In the genomic region with DNA sequence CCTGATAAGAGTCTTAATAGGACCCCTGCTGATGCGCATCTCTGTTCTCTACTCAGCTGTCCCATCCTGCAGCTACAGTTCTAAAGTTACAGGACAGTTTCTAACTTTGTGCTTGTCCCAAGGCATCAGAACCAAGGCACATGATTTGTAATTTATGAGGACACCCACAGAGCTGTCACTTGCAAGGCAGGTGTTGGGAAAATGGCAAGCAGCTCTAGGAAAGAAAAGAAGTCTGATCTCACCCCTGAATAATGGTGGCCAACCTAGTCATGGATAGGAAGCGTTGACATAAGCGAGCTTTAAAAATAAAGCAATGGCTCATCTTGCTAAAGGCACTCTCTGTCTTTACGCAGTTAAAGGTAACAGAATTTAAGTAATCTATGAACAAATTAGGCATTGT, we compare ENCODE assay signal across 21 cellular contexts.
A peak's percentile ranks its signal among the peaks of the same experiment; 100 is the strongest.
DNase-seq lines count a peak whose midpoint lies in the region; ATAC-seq and TF ChIP-seq lines count a peak whose summit lies in the region.
"Had no signal": no experiment of that assay in that cellular context is flagged by ENCODE, and none has a peak within 500 bp of the region (broad histone marks: within the 10 kb centered on the region; RNA-seq: fewer than 3 reads in every experiment).

No MANE protein-coding gene starts in this region.

- H3K27ac Mint-ChIP-seq in neural progenitor cell: no peak overlapping the region
- H3K27ac Mint-ChIP-seq in activated naive CD4-positive, alpha-beta T cell treated with anti-CD3 and anti-CD28 coated beads, Interleukin-2, amount 50 U/mL, for 72 hours: no peak overlapping the region
- H3K27ac Mint-ChIP-seq: B cell; CD4-positive, CD25-positive, alpha-beta regulatory T cell; CD8-positive, alpha-beta memory T cell; HFFc6 had no signal

- intact Hi-C loops in heart right ventricle (cut with DNase I) (no loop called here), left ventricle myocardium superior (cut with micrococcal nuclease) (no loop called here), head of caudate nucleus (cut with DNase I) (no loop called here)

- H3K9ac ChIP-seq in neural progenitor cell (no peak overlapping the region), skeletal muscle tissue (ENCODE audit: low read depth in 1 of 3, low read length in 3 of 3) (peak overlapping the region in 2 of 3 donors; percentile 26 to 52)
- H3K9ac ChIP-seq: BLaER1 treated with 17β-estradiol and CSF1 and Interleukin-3, amounts not matched to agents 10 nM and 100 nM had no signal

- H3F3A ChIP-seq in neural progenitor cell (ENCODE audit: low read depth): no peaks in the 10 kb centered on the region

- no peak overlapping the region for H3K4me2 ChIP-seq in neural progenitor cell

- TF ChIP-seq CTCF in heart right ventricle (IDR thresholded peaks at IDR 0.05) (no peak), neural progenitor cell (IDR thresholded peaks at IDR 0.05) (no peak)

- no peaks in the 10 kb centered on the region for H3K79me2 ChIP-seq in neural progenitor cell (ENCODE audit: low read depth)

- H3K9me3 ChIP-seq in heart right ventricle: no peaks in the 10 kb centered on the region
- H3K9me3 ChIP-seq in neural progenitor cell (ENCODE audit: low read depth): no peaks in the 10 kb centered on the region
- H3K9me3 ChIP-seq in skeletal muscle tissue (ENCODE audit: control insufficient read depth in 3 of 3, low read length in 3 of 3): no peaks in the 10 kb centered on the region
- H3K9me3 ChIP-seq: BLaER1 treated with 17β-estradiol and CSF1 and Interleukin-3, amounts not matched to agents 10 nM and 100 nM had no signal

- H3K36me3 Mint-ChIP-seq in neural progenitor cell: no peaks in the 10 kb centered on the region
- H3K36me3 Mint-ChIP-seq in activated naive CD4-positive, alpha-beta T cell treated with anti-CD3 and anti-CD28 coated beads, Interleukin-2, amount 50 U/mL, for 72 hours: no peaks in the 10 kb centered on the region
- H3K36me3 Mint-ChIP-seq: CD4-positive, CD25-positive, alpha-beta regulatory T cell; CD8-positive, alpha-beta memory T cell had no signal

- peaks cover 3% of the 10 kb centered on the region for H3K4me1 Mint-ChIP-seq in neural progenitor cell
- H3K4me1 Mint-ChIP-seq: CD4-positive, CD25-positive, alpha-beta regulatory T cell; CD8-positive, alpha-beta memory T cell had no signal

- H3K27ac ChIP-seq in heart right ventricle (peak overlapping the region in 7 of 10 donors; percentile 24 to 82 (median 73)), neural progenitor cell (no peak overlapping the region), skeletal muscle tissue (ENCODE audit: low read depth, low read length) (peak overlapping the region; percentile 84)
- H3K27ac ChIP-seq: BLaER1 treated with 17β-estradiol and CSF1 and Interleukin-3, amounts not matched to agents 10 nM and 100 nM had no signal

- H3K4me3 ChIP-seq in heart right ventricle (no peak overlapping the region), neural progenitor cell (no peak overlapping the region), skeletal muscle tissue (ENCODE audit: low read length in 3 of 3) (no peak overlapping the region)
- H3K4me3 ChIP-seq: BLaER1 treated with 17β-estradiol and CSF1 and Interleukin-3, amounts not matched to agents 10 nM and 100 nM; GM12878 had no signal

- H3K4me3 Mint-ChIP-seq in neural progenitor cell: no peak overlapping the region
- H3K4me3 Mint-ChIP-seq: B cell; CD4-positive, CD25-positive, alpha-beta regulatory T cell; CD8-positive, alpha-beta memory T cell; HFFc6 had no signal

- H3K36me3 ChIP-seq in heart right ventricle: no peaks in the 10 kb centered on the region
- H3K36me3 ChIP-seq in neural progenitor cell: no peaks in the 10 kb centered on the region
- no peaks in the 10 kb centered on the region for H3K36me3 ChIP-seq in skeletal muscle tissue (ENCODE audit: control insufficient read depth in 3 of 3, insufficient read depth in 3 of 3, low read length in 3 of 3)
- H3K36me3 ChIP-seq: BLaER1 treated with 17β-estradiol and CSF1 and Interleukin-3, amounts not matched to agents 10 nM and 100 nM had no signal

- ATAC-seq in heart right ventricle: peak in 7 of 8 donors; percentile 25 to 89 (median 81)
- peak; percentile 87 for ATAC-seq in left ventricle myocardium superior
- no peak for ATAC-seq in activated naive CD4-positive, alpha-beta T cell treated with anti-CD3 and anti-CD28 coated beads, Interleukin-2, amount 50 U/mL, for 72 hours
- ATAC-seq: GM12878, HCT116, HepG2 had no signal

- H3K27me3 Mint-ChIP-seq in neural progenitor cell (ENCODE audit: insufficient read depth, low read depth): no peaks in the 10 kb centered on the region
- H3K27me3 Mint-ChIP-seq: B cell; CD4-positive, CD25-positive, alpha-beta regulatory T cell; CD8-positive, alpha-beta memory T cell had no signal

- DNase-seq in heart right ventricle (peak in 1 of 2 donors; percentile 41), left ventricle myocardium superior (no peak), neural progenitor cell (ENCODE audit: low spot score) (peak; percentile 4), head of caudate nucleus (no peak)
- no peak for DNase-seq in activated naive CD4-positive, alpha-beta T cell treated with anti-CD3 and anti-CD28 coated beads, Interleukin-2, amount 50 U/mL, for 72 hours (ENCODE audit: low spot score in 2 of 2)
- DNase-seq: CD4-positive, CD25-positive, alpha-beta regulatory T cell; CD8-positive, alpha-beta memory T cell; COR-L47; DMS 273 treated with DMSO at 0.1 percent for 48 hours; DMS53; DND-41; EL; GOT3; H7; HFFc6 had no signal

- no peaks in the 10 kb centered on the region for H4K20me1 ChIP-seq in neural progenitor cell (ENCODE audit: low read depth)
- H4K20me1 ChIP-seq: BLaER1 treated with 17β-estradiol and CSF1 and Interleukin-3, amounts not matched to agents 10 nM and 100 nM had no signal

- H3K27me3 ChIP-seq in heart right ventricle (no peaks in the 10 kb centered on the region), neural progenitor cell (no peaks in the 10 kb centered on the region), skeletal muscle tissue (ENCODE audit: control insufficient read depth in 3 of 3, insufficient read depth in 3 of 3, low read length in 3 of 3) (no peaks in the 10 kb centered on the region)
- H3K27me3 ChIP-seq: BLaER1 treated with 17β-estradiol and CSF1 and Interleukin-3, amounts not matched to agents 10 nM and 100 nM had no signal

- no peak overlapping the region for H2AFZ ChIP-seq in neural progenitor cell (replicated peaks)

- 90 to 93% methylated on average over 4 of the region's 4 CpGs for WGBS in heart right ventricle, 2 donors

- H3K4me1 ChIP-seq in heart right ventricle (peaks cover 0 to 27% (median 7%) of the 10 kb centered on the region in 9 donors), neural progenitor cell (no peaks in the 10 kb centered on the region), skeletal muscle tissue (ENCODE audit: control insufficient read depth in 3 of 3, insufficient read depth in 3 of 3, low read length in 3 of 3) (peaks cover 11 to 25% (median 24%) of the 10 kb centered on the region in 3 donors)

- no peaks in the 10 kb centered on the region for H3K9me3 Mint-ChIP-seq in neural progenitor cell
- peaks cover 4 to 6% of the 10 kb centered on the region in 2 donors for H3K9me3 Mint-ChIP-seq in activated naive CD4-positive, alpha-beta T cell treated with anti-CD3 and anti-CD28 coated beads, Interleukin-2, amount 50 U/mL, for 72 hours
- H3K9me3 Mint-ChIP-seq: CD8-positive, alpha-beta memory T cell had no signal

Comparison
In these comparisons a context has a peak if more than half of its experiments do, and no peak if none do; other contexts are left out.
1. ATAC-seq: peak in heart right ventricle (7 of 8) and left ventricle myocardium superior (single experiment); none in activated naive CD4-positive, alpha-beta T cell treated with anti-CD3 and anti-CD28 coated beads, Interleukin-2, amount 50 U/mL, for 72 hours (0 of 2).